Comparison of ENCODE assay signal across 15 cellular contexts in the genomic region with DNA sequence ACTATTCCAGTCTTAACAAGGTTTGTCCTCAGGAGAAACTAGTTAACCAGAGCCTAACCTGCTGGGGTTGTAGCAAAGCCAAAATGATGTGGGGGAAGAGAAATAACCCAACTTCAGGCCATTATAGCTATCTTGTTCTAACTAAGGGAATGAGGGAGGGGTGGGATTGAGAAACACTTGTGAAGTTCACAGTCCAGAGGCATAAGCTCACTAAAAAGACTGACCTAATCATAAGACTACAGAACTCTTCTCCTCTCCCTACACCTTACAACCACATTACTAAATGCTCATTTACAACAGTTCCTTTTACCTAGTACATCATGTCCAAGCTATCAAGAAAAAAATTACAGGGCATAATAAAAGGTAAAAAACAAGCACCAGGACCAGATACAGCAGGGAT. TPM values are rescaled to one million over a fixed set of nuclear protein-coding genes. Genes with fewer than 3 reads are reported as not detected.
DNase-seq lines count a peak whose midpoint lies in the region; ATAC-seq, FAIRE-seq and TF ChIP-seq lines count a peak whose summit lies in the region.
"Had no signal": no experiment of that assay in that cellular context is flagged by ENCODE, and none has a peak within 500 bp of the region (broad histone marks: within the 10 kb centered on the region; RNA-seq: fewer than 3 reads in every experiment).

No MANE protein-coding gene starts in this region.

- H3K36me3 ChIP-seq in keratinocyte (ENCODE audit: control insufficient read depth in 2 of 2, extremely low read depth in 1 of 2, insufficient read depth in 2 of 2, low read length in 2 of 2): no peaks in the 10 kb centered on the region

- H3K9me3 Mint-ChIP-seq in memory B cell (peaks cover 13% of the 10 kb centered on the region), MCF 10A (ENCODE audit: unreplicated experiment) (no peaks in the 10 kb centered on the region)
- H3K9me3 Mint-ChIP-seq in activated T-cell treated with anti-CD3 and anti-CD28 coated beads, Interleukin-2, amount 50 U/mL, for 24 hours: peaks cover 44% of the 10 kb centered on the region

- no peaks in the 10 kb centered on the region for H4K20me1 ChIP-seq in keratinocyte (ENCODE audit: control insufficient read depth, extremely low read depth, insufficient read depth, low read length)

- no peak overlapping the region for H3K27ac ChIP-seq in keratinocyte (ENCODE audit: control insufficient read depth, insufficient read depth, low read length)
- H3K27ac ChIP-seq: BLaER1 treated with 17β-estradiol and CSF1 and Interleukin-3, amounts not matched to agents 10 nM and 100 nM had no signal

- intact Hi-C loops in MCF 10A (cut with micrococcal nuclease): no loop called here

- H3K79me2 ChIP-seq in keratinocyte (ENCODE audit: control insufficient read depth, insufficient read depth, low read length): peaks cover 87% of the 10 kb centered on the region

- H3K27me3 Mint-ChIP-seq in memory B cell (no peaks in the 10 kb centered on the region), MCF 10A (ENCODE audit: insufficient read depth, unreplicated experiment) (no peaks in the 10 kb centered on the region)
- no peaks in the 10 kb centered on the region for H3K27me3 Mint-ChIP-seq in activated T-cell treated with anti-CD3 and anti-CD28 coated beads, Interleukin-2, amount 50 U/mL, for 24 hours
- H3K27me3 Mint-ChIP-seq: B cell had no signal

- H3K4me1 Mint-ChIP-seq in memory B cell: peaks cover 26% of the 10 kb centered on the region
- peaks cover 5% of the 10 kb centered on the region for H3K4me1 Mint-ChIP-seq in MCF 10A (ENCODE audit: insufficient read depth, unreplicated experiment)
- peaks cover 48% of the 10 kb centered on the region for H3K4me1 Mint-ChIP-seq in activated T-cell treated with anti-CD3 and anti-CD28 coated beads, Interleukin-2, amount 50 U/mL, for 24 hours (ENCODE audit: low read depth)

- CTCF ChIA-PET in MCF 10A (lab: Yijun Ruan, JAX): no interaction called here

- DNase-seq in NCI-H226: peak; percentile 3
- peak; percentile 18 for DNase-seq in choroid plexus epithelial cell (ENCODE audit: low read depth)
- no peak for DNase-seq in keratinocyte (ENCODE audit: low read depth, low spot score)
- no peak for DNase-seq in memory B cell (ENCODE audit: low spot score in 2 of 2)
- DNase-seq in stimulated activated CD4-positive, alpha-beta T cell treated with anti-CD3 and anti-CD28 coated beads, Interleukin-12 subunit alpha, Interleukin-12 subunit beta, amount 100 ng/mL, for 4 hours: no peak
- DNase-seq in MCF 10A (ENCODE audit: unreplicated experiment): no peak
- DNase-seq in activated T-cell treated with anti-CD3 and anti-CD28 coated beads, Interleukin-2, amount 50 U/mL, for 24 hours: no peak
- DNase-seq: Calu3; CD8-positive, alpha-beta T cell; DMS79 treated with DMSO at 0.1 percent for 48 hours; GF-D8; H9 had no signal

- no peak overlapping the region for H3K9ac ChIP-seq in keratinocyte (ENCODE audit: control insufficient read depth, extremely low read depth, insufficient read depth, low read length)
- H3K9ac ChIP-seq: BLaER1 treated with 17β-estradiol and CSF1 and Interleukin-3, amounts not matched to agents 10 nM and 100 nM had no signal

- no TSS peak for BruUV-seq in MCF 10A (replicated peaks; lab: Mats Ljungman, UMichigan)

- dilution Hi-C loops in keratinocyte (cut with MboI; ENCODE audit: extremely low pct_ligation_motif_present, low sequenced_read_pairs): no loop called here

- POLR2A ChIA-PET in MCF 10A (lab: Yijun Ruan, JAX): interaction anchor here (0.7 to 1.8 kb wide), 2 partner anchors 16 to 18 kb away, joined by 3 to 5 read pairs; no protein-coding TSS in a partner anchor

- H3K4me3 ChIP-seq in choroid plexus epithelial cell (ENCODE audit: low read depth, low read length) (no peak overlapping the region), keratinocyte (ENCODE audit: control insufficient read depth in 2 of 3, extremely low read depth in 1 of 3, insufficient read depth in 2 of 3, low read depth in 1 of 3, low read length in 3 of 3) (no peak overlapping the region)

- FAIRE-seq in keratinocyte (lab: Jason Lieb, UNC): peak; percentile 36
- FAIRE-seq: H1 had no signal

- H3K9me3 ChIP-seq in keratinocyte (ENCODE audit: control insufficient read depth, low read depth, low read length): no peaks in the 10 kb centered on the region

- TF ChIP-seq CTCF in choroid plexus epithelial cell (conservative IDR thresholded peaks at IDR 0.05; ENCODE audit: low read depth, low read length): no peak
- no peak for TF ChIP-seq CTCF in keratinocyte (optimal IDR thresholded peaks at IDR 0.05 in 1 of 3, IDR thresholded peaks at IDR 0.05 in 1 of 3, conservative IDR thresholded peaks at IDR 0.05 in 1 of 3; ENCODE audit: extremely low read depth in 1 of 3, insufficient read depth in 2 of 3, low read length in 3 of 3)
- TF ChIP-seq CTCF in MCF 10A (IDR thresholded peaks at IDR 0.05; ENCODE audit: unreplicated experiment): no peak

- H3K4me3 Mint-ChIP-seq in memory B cell (no peak overlapping the region), MCF 10A (ENCODE audit: unreplicated experiment) (no peak overlapping the region)
- H3K4me3 Mint-ChIP-seq in activated T-cell treated with anti-CD3 and anti-CD28 coated beads, Interleukin-2, amount 50 U/mL, for 24 hours: no peak overlapping the region
- H3K4me3 Mint-ChIP-seq: B cell; CD8-positive, alpha-beta T cell; H9 had no signal

- H3K4me2 ChIP-seq in keratinocyte (ENCODE audit: control insufficient read depth, extremely low read depth, insufficient read depth, low read depth, low read length): no peak overlapping the region
- H3K4me2 ChIP-seq: BLaER1 treated with 17β-estradiol and CSF1 and Interleukin-3, amounts not matched to agents 10 nM and 100 nM had no signal

- H3K27me3 ChIP-seq in keratinocyte (ENCODE audit: control insufficient read depth, extremely low read depth, insufficient read depth, low read length): no peaks in the 10 kb centered on the region

- H2AFZ ChIP-seq in keratinocyte (ENCODE audit: control insufficient read depth, low read length): no peak overlapping the region

- H3K36me3 Mint-ChIP-seq in memory B cell (peaks cover 66% of the 10 kb centered on the region), MCF 10A (ENCODE audit: insufficient read depth, unreplicated experiment) (peaks cover 12% of the 10 kb centered on the region)
- H3K36me3 Mint-ChIP-seq in activated T-cell treated with anti-CD3 and anti-CD28 coated beads, Interleukin-2, amount 50 U/mL, for 24 hours (ENCODE audit: low read depth): peaks cover 92% of the 10 kb centered on the region

- no peak for ATAC-seq in memory B cell (ENCODE audit: low read depth)
- ATAC-seq: CD8-positive, alpha-beta T cell had no signal

- H3K9me1 ChIP-seq in keratinocyte (ENCODE audit: control insufficient read depth, extremely low read depth, insufficient read depth, low read length): no peaks in the 10 kb centered on the region

- H3K27ac Mint-ChIP-seq in memory B cell (peak overlapping the region; percentile 55), MCF 10A (ENCODE audit: low read depth, unreplicated experiment) (no peak overlapping the region)
- no peak overlapping the region for H3K27ac Mint-ChIP-seq in activated T-cell treated with anti-CD3 and anti-CD28 coated beads, Interleukin-2, amount 50 U/mL, for 24 hours
- H3K27ac Mint-ChIP-seq: B cell; CD8-positive, alpha-beta T cell had no signal

- H3K4me1 ChIP-seq in keratinocyte (ENCODE audit: control insufficient read depth, extremely low read depth, insufficient read depth, low read length): no peaks in the 10 kb centered on the region
- H3K4me1 ChIP-seq: BLaER1 treated with 17β-estradiol and CSF1 and Interleukin-3, amounts not matched to agents 10 nM and 100 nM had no signal

RNA-seq across cellular contexts. Expression of gene UBE3A, which starts 52.8 kb away (rescaled TPM):
- 33.2 to 45.0 TPM (median 36.8 TPM) in 3 replicates for polyA plus RNA-seq in keratinocyte
- 92.3 TPM for polyA plus RNA-seq in keratinocyte (2011; ENCODE audit: low read depth)
- polyA plus RNA-seq in keratinocyte (2011; cell fraction: cytosol; rRNA removed): 16.6 and 39.4 TPM in 2 replicates
- 39.1 and 45.8 TPM in 2 replicates for polyA plus RNA-seq in keratinocyte (2011; cell fraction: nucleus; rRNA removed)
- 33.6 and 33.7 TPM in 2 replicates for polyA plus RNA-seq in keratinocyte (2012; ENCODE audit: low replicate concordance)
- 51.7 to 114 TPM (median 64.2 TPM) in 3 replicates for polyA minus RNA-seq in keratinocyte
- polyA minus RNA-seq in keratinocyte (2011; cell fraction: cytosol; rRNA and poly(A)+ RNA removed): 33.6 TPM
- polyA minus RNA-seq in keratinocyte (2011; cell fraction: nucleus; rRNA and poly(A)+ RNA removed): 62.4 and 105 TPM in 2 replicates
- 81.2 and 101 TPM in 2 replicates for total RNA-seq in MCF 10A (2022)

Comparison
In these comparisons a context has a peak if more than half of its experiments do, and no peak if none do; other contexts are left out.
1. DNase-seq: peak in NCI-H226 (single experiment) and choroid plexus epithelial cell (single experiment); none in keratinocyte (single experiment), memory B cell (0 of 2), stimulated activated CD4-positive, alpha-beta T cell treated with anti-CD3 and anti-CD28 coated beads, Interleukin-12 subunit alpha, Interleukin-12 subunit beta, amount 100 ng/mL, for 4 hours (single experiment), MCF 10A (single experiment) and activated T-cell treated with anti-CD3 and anti-CD28 coated beads, Interleukin-2, amount 50 U/mL, for 24 hours (single experiment).